Comparison of ENCODE assay signal across 1 cellular context in genomic region chr20:63482021-63482587, GRCh38.
TF ChIP-seq lines count a peak whose summit lies in the region.

No MANE protein-coding gene starts in this region.

TF ChIP-seq in HEK293, 187 proteins besides CTCF, POLR2A, EP300 and RAD21 (continued from another document):
- TF ChIP-seq AEBP2 (tag by site-specific recombination; IDR thresholded peaks at IDR 0.05; ENCODE audit: borderline replicate concordance): no peak
- TF ChIP-seq ZNF324 (tag by site-specific recombination; IDR thresholded peaks at IDR 0.05): no peak
- TF ChIP-seq ZNF600 (tag by site-specific recombination; IDR thresholded peaks at IDR 0.05): peak; percentile 47; the same call in 1 of the 2 replicates
- TF ChIP-seq ZNF768 (tag by site-specific recombination; IDR thresholded peaks at IDR 0.05): no peak
- peak; percentile 82 for TF ChIP-seq EGR2 (tag by site-specific recombination; IDR thresholded peaks at IDR 0.05; ENCODE audit: low read depth)
- TF ChIP-seq OSR2 (tag by site-specific recombination; IDR thresholded peaks at IDR 0.05): no peak
- 0 out of 2 replicates have a peak, but pooled peaks have one; percentile 19 for TF ChIP-seq ZBTB20 (tag by site-specific recombination; IDR thresholded peaks at IDR 0.05)
- TF ChIP-seq ZNF155 (tag by site-specific recombination; IDR thresholded peaks at IDR 0.05): no peak
- TF ChIP-seq KLF10 (tag by site-specific recombination; IDR thresholded peaks at IDR 0.05): 0 out of 2 replicates have a peak, but pooled peaks have one; percentile 56
- TF ChIP-seq SP3 (tag by site-specific recombination; IDR thresholded peaks at IDR 0.05): peak; percentile 56
- TF ChIP-seq ZNF138 (tag by site-specific recombination; IDR thresholded peaks at IDR 0.05; ENCODE audit: borderline replicate concordance): no peak
- no peak for TF ChIP-seq ZNF677 (tag by site-specific recombination; IDR thresholded peaks at IDR 0.05)
- peak; percentile 90 for TF ChIP-seq ZIC2 (tag by site-specific recombination; IDR thresholded peaks at IDR 0.05)
- peak; percentile 40; the same call in 1 of the 2 replicates for TF ChIP-seq ZNF341 (tag by site-specific recombination; IDR thresholded peaks at IDR 0.05; ENCODE audit: low read depth)
- TF ChIP-seq GLIS2 (tag by site-specific recombination; IDR thresholded peaks at IDR 0.05): peak; percentile 71
- 0 out of 2 replicates have a peak, but pooled peaks have one; percentile 19 for TF ChIP-seq ZBTB48 (tag by site-specific recombination; IDR thresholded peaks at IDR 0.05)
- no peak for TF ChIP-seq BCL6B (tag by site-specific recombination; IDR thresholded peaks at IDR 0.05)
- TF ChIP-seq ZFHX2 (tag by site-specific recombination; conservative IDR thresholded peaks at IDR 0.05): peak; percentile 91
